ENCODE assay signal across 18 cellular contexts in genomic region chr3:119456469-119456868, GRCh38.
"Had no signal": no experiment of that assay in that cellular context is flagged by ENCODE, and none has a peak within 500 bp of the region (broad histone marks: within the 10 kb centered on the region; RNA-seq: fewer than 3 reads in every experiment).

No MANE protein-coding gene starts in this region.

- H3K9me3 Mint-ChIP-seq: naive thymus-derived CD8-positive, alpha-beta T cell; stimulated activated effector memory CD8-positive, alpha-beta T cell treated with anti-CD3 and anti-CD28 coated beads, Interleukin-12 subunit alpha, Interleukin-12 subunit beta, amount 100 ng/mL, for 72 hours had no signal

- DNase-seq: heart right ventricle; hypothalamus; kidney glomerular epithelial cell; mucosa of descending colon; naive thymus-derived CD8-positive, alpha-beta T cell; psoas muscle; retina; right lobe of liver; stimulated activated CD4-positive, alpha-beta T cell treated with anti-CD3 and anti-CD28 coated beads, Interleukin-4, amount 100 ng/mL, for 1 hour; stimulated activated CD8-positive, alpha-beta memory T cell treated with anti-CD3 and anti-CD28 coated beads, Interleukin-4, amount 100 ng/mL, for 48 hours; stimulated activated naive CD8-positive, alpha-beta T cell treated with anti-CD3 and anti-CD28 coated beads, Interleukin-15, Interleukin-2, amounts not matched to agents 100 U/mL and 50 U/mL, for 24 hours; thyroid gland; upper lobe of left lung had no signal

- ATAC-seq: esophagus mucosa; mucosa of descending colon; naive thymus-derived CD8-positive, alpha-beta T cell; stimulated activated effector memory CD8-positive, alpha-beta T cell treated with anti-CD3 and anti-CD28 coated beads, Interleukin-12 subunit alpha, Interleukin-12 subunit beta, amount 100 ng/mL, for 72 hours; stimulated activated naive CD8-positive, alpha-beta T cell treated with anti-CD3 and anti-CD28 coated beads, Interleukin-15, Interleukin-2, amounts not matched to agents 100 U/mL and 50 U/mL, for 24 hours had no signal

- H3K4me3 Mint-ChIP-seq: naive thymus-derived CD8-positive, alpha-beta T cell; stimulated activated effector memory CD8-positive, alpha-beta T cell treated with anti-CD3 and anti-CD28 coated beads, Interleukin-12 subunit alpha, Interleukin-12 subunit beta, amount 100 ng/mL, for 72 hours had no signal

- H3K4me1 ChIP-seq: psoas muscle had no signal

- H3K4me3 ChIP-seq: heart right ventricle, mucosa of descending colon, psoas muscle, right lobe of liver, suprapubic skin, thyroid gland, upper lobe of left lung, vagina had no signal

- H3K27me3 Mint-ChIP-seq: naive thymus-derived CD8-positive, alpha-beta T cell had no signal

- H3K27me3 ChIP-seq: heart right ventricle, neutrophil, right lobe of liver, suprapubic skin, thyroid gland, upper lobe of left lung, vagina had no signal

- H3K9me3 ChIP-seq: heart right ventricle, mucosa of descending colon, neutrophil, psoas muscle, right lobe of liver, suprapubic skin, thyroid gland, upper lobe of left lung, vagina had no signal

- H3K27ac Mint-ChIP-seq: stimulated activated effector memory CD8-positive, alpha-beta T cell treated with anti-CD3 and anti-CD28 coated beads, Interleukin-12 subunit alpha, Interleukin-12 subunit beta, amount 100 ng/mL, for 72 hours had no signal

- H3K27ac ChIP-seq: neutrophil, psoas muscle, right lobe of liver, suprapubic skin, thyroid gland, vagina had no signal
